8 cellular contexts compared by ENCODE assay signal in the genomic region with DNA sequence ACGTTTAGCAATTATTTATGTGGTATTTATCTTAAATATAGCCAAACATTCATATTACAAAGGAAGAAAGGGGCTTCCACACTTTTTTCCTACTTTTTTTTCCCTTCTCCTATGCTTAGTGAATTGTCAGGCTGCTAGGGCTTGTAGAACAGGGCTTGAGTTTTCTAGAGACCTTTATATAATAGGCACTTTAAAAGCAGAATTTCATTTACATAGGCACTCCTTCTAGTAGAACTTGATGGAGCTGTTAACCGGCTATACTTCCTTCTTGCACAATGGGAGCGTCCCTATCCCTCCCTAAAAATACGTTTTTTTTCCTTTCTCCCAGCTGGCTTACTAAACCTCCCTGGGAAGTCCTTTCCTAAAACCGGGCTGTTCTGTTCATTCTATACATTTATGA. TPM values are rescaled to one million over a fixed set of nuclear protein-coding genes. Genes with fewer than 3 reads are reported as not detected.
DNase-seq lines count a peak whose midpoint lies in the region; ATAC-seq, FAIRE-seq and TF ChIP-seq lines count a peak whose summit lies in the region.

No MANE protein-coding gene starts in this region.

- H3K4me1 Mint-ChIP-seq in progenitor cell of endocrine pancreas (ENCODE audit: low read depth): peaks cover 22% of the 10 kb centered on the region

- peak overlapping the region; percentile 90 for H3K4me3 Mint-ChIP-seq in progenitor cell of endocrine pancreas (ENCODE audit: low read depth)

- H3K4me3 ChIP-seq in OCI-LY3 (ENCODE audit: low read length): peak overlapping the region; percentile 83
- H3K4me3 ChIP-seq in epithelial cell of proximal tubule (ENCODE audit: low read depth, low read length): peak overlapping the region; percentile 91

- H4K20me1 ChIP-seq in OCI-LY3 (ENCODE audit: insufficient read depth, low read length): 0 out of 2 replicates have a peak, but pooled peaks cover 5% of the 10 kb centered on the region

- peaks cover 21% of the 10 kb centered on the region for H3K36me3 ChIP-seq in OCI-LY3 (replicated peaks; ENCODE audit: low read depth, low read length)

- H3K9me3 Mint-ChIP-seq in progenitor cell of endocrine pancreas (ENCODE audit: low read depth): no peaks in the 10 kb centered on the region

- no peak for TF ChIP-seq POLR2A in GM12892 (IDR thresholded peaks at IDR 0.05; ENCODE audit: low read depth, low read length)

- H3K27me3 ChIP-seq in OCI-LY3 (ENCODE audit: low read depth, low read length): no peaks in the 10 kb centered on the region

- DNase-seq in GM12892 (ENCODE audit: insufficient read length) (no peak), epithelial cell of proximal tubule (ENCODE audit: low read depth) (no peak), progenitor cell of endocrine pancreas (ENCODE audit: low spot score, unreplicated experiment) (no peak), GM03348 (ENCODE audit: low spot score) (no peak)
- no peak for DNase-seq in stimulated activated naive CD4-positive, alpha-beta T cell (lab: John Stamatoyannopoulos, UW)

- peaks cover 18% of the 10 kb centered on the region for H3K79me2 ChIP-seq in OCI-LY3 (ENCODE audit: low read length)

- H3K27ac ChIP-seq in OCI-LY3 (ENCODE audit: low read length): peak overlapping the region; percentile 85

- no peak for TF ChIP-seq CTCF in OCI-LY3 (IDR thresholded peaks at IDR 0.05; ENCODE audit: low read depth, low read length)
- TF ChIP-seq CTCF in epithelial cell of proximal tubule (conservative IDR thresholded peaks at IDR 0.05; ENCODE audit: low read depth, low read length): no peak
- TF ChIP-seq CTCF in progenitor cell of endocrine pancreas (IDR thresholded peaks at IDR 0.05; ENCODE audit: unreplicated experiment): no peak

- no peaks in the 10 kb centered on the region for H3K27me3 Mint-ChIP-seq in progenitor cell of endocrine pancreas

- H3K9ac ChIP-seq in OCI-LY3 (ENCODE audit: low read length): peak overlapping the region; percentile 90

- ATAC-seq in GM21529 (IDR thresholded peaks at IDR 0.05; ENCODE audit: unreplicated experiment) (no peak), HG03520 (IDR thresholded peaks at IDR 0.05; ENCODE audit: unreplicated experiment) (no peak)

- H3K4me1 ChIP-seq in OCI-LY3 (ENCODE audit: low read length): peaks cover 17% of the 10 kb centered on the region

- H3K9me3 ChIP-seq in OCI-LY3 (ENCODE audit: insufficient read depth, low read length): no peaks in the 10 kb centered on the region

- peak overlapping the region; percentile 77 for H3K4me2 ChIP-seq in OCI-LY3 (ENCODE audit: low read length)

- peak; percentile 61 for FAIRE-seq in GM12892 (lab: Jason Lieb, UNC)

- H3K27ac Mint-ChIP-seq in progenitor cell of endocrine pancreas: peak overlapping the region; percentile 96

- H2AFZ ChIP-seq in OCI-LY3 (ENCODE audit: low read depth, low read length): no peak overlapping the region

- peaks cover 13% of the 10 kb centered on the region for H3K36me3 Mint-ChIP-seq in progenitor cell of endocrine pancreas (ENCODE audit: insufficient read depth)

RNA-seq across cellular contexts. Expression of gene TRIM13, which starts 1.1 kb away (rescaled TPM):
- 16.6 TPM for polyA plus RNA-seq in GM12892 (2012; ENCODE audit: missing spikeins)
- 12.2 and 13.2 TPM in 2 replicates for total RNA-seq in epithelial cell of proximal tubule
- total RNA-seq in progenitor cell of endocrine pancreas: 49.1 and 51.6 TPM in 2 replicates

RNA-seq across cellular contexts. Expression of gene KCNRG, which starts 17.3 kb away (rescaled TPM):
- 0.70 TPM for polyA plus RNA-seq in GM12892 (2012; ENCODE audit: missing spikeins)
- total RNA-seq in epithelial cell of proximal tubule: 0.14 and 2.5 TPM in 2 replicates
- total RNA-seq in progenitor cell of endocrine pancreas: 1.3 and 2.2 TPM in 2 replicates
